Comparison of ENCODE assay signal across 2 cellular contexts in genomic region chr1:87833158-87833557, GRCh38.
TF ChIP-seq lines count a peak whose summit lies in the region.

No MANE protein-coding gene starts in this region.

TF ChIP-seq in HepG2, 621 proteins besides CTCF, POLR2A, EP300 and RAD21 (continued from another document):
- TF ChIP-seq, protein P1, sequence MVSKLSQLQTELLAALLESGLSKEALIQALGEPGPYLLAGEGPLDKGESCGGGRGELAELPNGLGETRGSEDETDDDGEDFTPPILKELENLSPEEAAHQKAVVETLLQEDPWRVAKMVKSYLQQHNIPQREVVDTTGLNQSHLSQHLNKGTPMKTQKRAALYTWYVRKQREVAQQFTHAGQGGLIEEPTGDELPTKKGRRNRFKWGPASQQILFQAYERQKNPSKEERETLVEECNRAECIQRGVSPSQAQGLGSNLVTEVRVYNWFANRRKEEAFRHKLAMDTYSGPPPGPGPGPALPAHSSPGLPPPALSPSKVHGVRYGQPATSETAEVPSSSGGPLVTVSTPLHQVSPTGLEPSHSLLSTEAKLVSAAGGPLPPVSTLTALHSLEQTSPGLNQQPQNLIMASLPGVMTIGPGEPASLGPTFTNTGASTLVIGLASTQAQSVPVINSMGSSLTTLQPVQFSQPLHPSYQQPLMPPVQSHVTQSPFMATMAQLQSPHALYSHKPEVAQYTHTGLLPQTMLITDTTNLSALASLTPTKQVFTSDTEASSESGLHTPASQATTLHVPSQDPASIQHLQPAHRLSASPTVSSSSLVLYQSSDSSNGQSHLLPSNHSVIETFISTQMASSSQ (IDR thresholded peaks at IDR 0.05; ENCODE audit: low read depth) = no peak
- TF ChIP-seq, protein P1 (CRISPR knock-in tag; IDR thresholded peaks at IDR 0.05; ENCODE audit: borderline replicate concordance) = no peak
- TF ChIP-seq, protein P2, sequence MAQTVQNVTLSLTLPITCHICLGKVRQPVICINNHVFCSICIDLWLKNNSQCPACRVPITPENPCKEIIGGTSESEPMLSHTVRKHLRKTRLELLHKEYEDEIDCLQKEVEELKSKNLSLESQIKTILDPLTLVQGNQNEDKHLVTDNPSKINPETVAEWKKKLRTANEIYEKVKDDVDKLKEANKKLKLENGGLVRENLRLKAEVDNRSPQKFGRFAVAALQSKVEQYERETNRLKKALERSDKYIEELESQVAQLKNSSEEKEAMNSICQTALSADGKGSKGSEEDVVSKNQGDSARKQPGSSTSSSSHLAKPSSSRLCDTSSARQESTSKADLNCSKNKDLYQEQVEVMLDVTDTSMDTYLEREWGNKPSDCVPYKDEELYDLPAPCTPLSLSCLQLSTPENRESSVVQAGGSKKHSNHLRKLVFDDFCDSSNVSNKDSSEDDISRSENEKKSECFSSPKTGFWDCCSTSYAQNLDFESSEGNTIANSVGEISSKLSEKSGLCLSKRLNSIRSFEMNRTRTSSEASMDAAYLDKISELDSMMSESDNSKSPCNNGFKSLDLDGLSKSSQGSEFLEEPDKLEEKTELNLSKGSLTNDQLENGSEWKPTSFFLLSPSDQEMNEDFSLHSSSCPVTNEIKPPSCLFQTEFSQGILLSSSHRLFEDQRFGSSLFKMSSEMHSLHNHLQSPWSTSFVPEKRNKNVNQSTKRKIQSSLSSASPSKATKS (CRISPR knock-in tag; IDR thresholded peaks at IDR 0.05) = no peak
- TF ChIP-seq ZSCAN22 (CRISPR knock-in tag; IDR thresholded peaks at IDR 0.05) (no peak), NR1H2 (CRISPR knock-in tag; IDR thresholded peaks at IDR 0.05; ENCODE audit: borderline replicate concordance, low read depth) (no peak), BRCA1 (CRISPR knock-in tag; IDR thresholded peaks at IDR 0.05) (no peak), PBX3 (CRISPR knock-in tag; IDR thresholded peaks at IDR 0.05; ENCODE audit: borderline replicate concordance) (no peak), ZMAT3 (CRISPR knock-in tag; conservative IDR thresholded peaks at IDR 0.05) (no peak), SP4 (CRISPR knock-in tag; IDR thresholded peaks at IDR 0.05) (no peak), ESRRA (CRISPR knock-in tag; IDR thresholded peaks at IDR 0.05; ENCODE audit: low read depth) (no peak), ZNF543 (CRISPR knock-in tag; IDR thresholded peaks at IDR 0.05) (no peak), NFE2 (CRISPR knock-in tag; IDR thresholded peaks at IDR 0.05) (no peak), MXD4 (CRISPR knock-in tag; IDR thresholded peaks at IDR 0.05) (no peak), NR2F2 (IDR thresholded peaks at IDR 0.05; ENCODE audit: borderline replicate concordance, low read depth) (no peak)

TF ChIP-seq in WTC11, 78 proteins besides CTCF, POLR2A, EP300 and RAD21 (continued from another document):
- no peak for TF ChIP-seq ZSCAN18 (CRISPR knock-in tag; IDR thresholded peaks at IDR 0.05)
- TF ChIP-seq SP1 (CRISPR knock-in tag; conservative IDR thresholded peaks at IDR 0.05) = no peak
- TF ChIP-seq AR (CRISPR knock-in tag; IDR thresholded peaks at IDR 0.05) = no peak
- TF ChIP-seq SMAD3 (CRISPR knock-in tag; IDR thresholded peaks at IDR 0.05; ENCODE audit: borderline replicate concordance) = no peak
- TF ChIP-seq, protein P3, sequence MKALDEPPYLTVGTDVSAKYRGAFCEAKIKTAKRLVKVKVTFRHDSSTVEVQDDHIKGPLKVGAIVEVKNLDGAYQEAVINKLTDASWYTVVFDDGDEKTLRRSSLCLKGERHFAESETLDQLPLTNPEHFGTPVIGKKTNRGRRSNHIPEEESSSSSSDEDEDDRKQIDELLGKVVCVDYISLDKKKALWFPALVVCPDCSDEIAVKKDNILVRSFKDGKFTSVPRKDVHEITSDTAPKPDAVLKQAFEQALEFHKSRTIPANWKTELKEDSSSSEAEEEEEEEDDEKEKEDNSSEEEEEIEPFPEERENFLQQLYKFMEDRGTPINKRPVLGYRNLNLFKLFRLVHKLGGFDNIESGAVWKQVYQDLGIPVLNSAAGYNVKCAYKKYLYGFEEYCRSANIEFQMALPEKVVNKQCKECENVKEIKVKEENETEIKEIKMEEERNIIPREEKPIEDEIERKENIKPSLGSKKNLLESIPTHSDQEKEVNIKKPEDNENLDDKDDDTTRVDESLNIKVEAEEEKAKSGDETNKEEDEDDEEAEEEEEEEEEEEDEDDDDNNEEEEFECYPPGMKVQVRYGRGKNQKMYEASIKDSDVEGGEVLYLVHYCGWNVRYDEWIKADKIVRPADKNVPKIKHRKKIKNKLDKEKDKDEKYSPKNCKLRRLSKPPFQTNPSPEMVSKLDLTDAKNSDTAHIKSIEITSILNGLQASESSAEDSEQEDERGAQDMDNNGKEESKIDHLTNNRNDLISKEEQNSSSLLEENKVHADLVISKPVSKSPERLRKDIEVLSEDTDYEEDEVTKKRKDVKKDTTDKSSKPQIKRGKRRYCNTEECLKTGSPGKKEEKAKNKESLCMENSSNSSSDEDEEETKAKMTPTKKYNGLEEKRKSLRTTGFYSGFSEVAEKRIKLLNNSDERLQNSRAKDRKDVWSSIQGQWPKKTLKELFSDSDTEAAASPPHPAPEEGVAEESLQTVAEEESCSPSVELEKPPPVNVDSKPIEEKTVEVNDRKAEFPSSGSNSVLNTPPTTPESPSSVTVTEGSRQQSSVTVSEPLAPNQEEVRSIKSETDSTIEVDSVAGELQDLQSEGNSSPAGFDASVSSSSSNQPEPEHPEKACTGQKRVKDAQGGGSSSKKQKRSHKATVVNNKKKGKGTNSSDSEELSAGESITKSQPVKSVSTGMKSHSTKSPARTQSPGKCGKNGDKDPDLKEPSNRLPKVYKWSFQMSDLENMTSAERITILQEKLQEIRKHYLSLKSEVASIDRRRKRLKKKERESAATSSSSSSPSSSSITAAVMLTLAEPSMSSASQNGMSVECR (CRISPR knock-in tag; IDR thresholded peaks at IDR 0.05; ENCODE audit: borderline replicate concordance) = no peak
